ENCODE assay signal across 7 cellular contexts in genomic region chr7:41003031-41003925, GRCh38.
DNase-seq lines count a peak whose midpoint lies in the region; ATAC-seq, FAIRE-seq and TF ChIP-seq lines count a peak whose summit lies in the region.

No MANE protein-coding gene starts in this region.

- peak; percentile 92 for FAIRE-seq in K562 (lab: Jason Lieb, UNC)

- CTCF ChIA-PET in K562 (lab: Yijun Ruan, JAX; ENCODE audit: low intra/inter-chr PET ratio): no interaction called here

- no peak overlapping the region for H3K4me2 ChIP-seq in K562 (ENCODE audit: insufficient read depth, low read length)

- H3K4me3 ChIP-seq in NB4 (ENCODE audit: low read depth, low read length) (no peak overlapping the region), K562 (no peak overlapping the region), right lobe of liver (no peak overlapping the region)

- no peaks in the 10 kb centered on the region for H4K20me1 ChIP-seq in K562 (replicated peaks; ENCODE audit: control insufficient read depth, insufficient read depth, low read length)

- H3K27ac ChIP-seq in K562 (ENCODE audit: extremely low read depth, low read depth, low read length) (no peak overlapping the region), right lobe of liver (no peak overlapping the region)

- WGBS in K562 (ENCODE audit: insufficient coverage, low coverage, missing lambda C conversion rate): 5% methylated on average over 10 of the region's 10 CpGs
- 59% methylated on average over 10 of the region's 10 CpGs for WGBS in right lobe of liver (ENCODE audit: insufficient coverage, low coverage, low lambda C conversion rate, missing lambda C conversion rate)

- in situ Hi-C loops in K562 (cut with MboI): no loop called here

- intact Hi-C loops in K562 (cut with micrococcal nuclease): loop anchor here (10.0 kb wide), 1 partner anchor 692 kb away; no protein-coding TSS in a partner anchor
- intact Hi-C loops in right lobe of liver (cut with DNase I): no loop called here

- POLR2A ChIA-PET in K562 (lab: Yijun Ruan, JAX): no interaction called here

- no peak for TF ChIP-seq EP300 in K562 (IDR thresholded peaks at IDR 0.05; ENCODE audit: low read length)

- H3K9me1 ChIP-seq in K562 (ENCODE audit: control insufficient read depth, insufficient read depth, low read length): no peaks in the 10 kb centered on the region

- BruUV-seq in K562 (replicated peaks; lab: Mats Ljungman, UMichigan): no TSS peak

- no peak overlapping the region for H3K9ac ChIP-seq in K562 (ENCODE audit: insufficient read depth in 1 of 2, low read depth in 2 of 2, low read length in 2 of 2)

- ATAC-seq in GM19372 (IDR thresholded peaks at IDR 0.05; ENCODE audit: low read depth, unreplicated experiment): peak; percentile 64
- ATAC-seq in K562: peak; percentile 53; the same call in 1 of the 3 replicates
- ATAC-seq in right lobe of liver: peak in 3 of 4 donors; percentile 31 to 73 (median 64)

- TF ChIP-seq CTCF in NB4 (IDR thresholded peaks at IDR 0.05; ENCODE audit: low read depth, low read length) (peak; percentile 96), K562 (IDR thresholded peaks at IDR 0.05 in 2 of 3, conservative IDR thresholded peaks at IDR 0.05 in 1 of 3; ENCODE audit: insufficient read depth in 2 of 3, low read depth in 1 of 3, low read length in 3 of 3) (peak; percentile 47 to 70 (median 62); a peak in 5 of 6 replicates), right lobe of liver (IDR thresholded peaks at IDR 0.05) (peak; percentile 56 to 84 (median 74))

- H3K4me1 ChIP-seq in K562 (replicated peaks in 1 of 2; ENCODE audit: control insufficient read depth in 2 of 2, insufficient read depth in 2 of 2, low read length in 2 of 2) (no peaks in the 10 kb centered on the region), right lobe of liver (peaks cover 0 to 17% (median 5%) of the 10 kb centered on the region in 4 donors)

- H3K27me3 ChIP-seq in K562 (ENCODE audit: control insufficient read depth in 2 of 2, insufficient read depth in 2 of 2, low read length in 2 of 2) (no peaks in the 10 kb centered on the region), right lobe of liver (no peaks in the 10 kb centered on the region)

- no peak overlapping the region for H2AFZ ChIP-seq in K562 (ENCODE audit: low read depth, low read length)

- H3K36me3 ChIP-seq in K562 (ENCODE audit: control insufficient read depth, insufficient read depth, low read length): no peaks in the 10 kb centered on the region
- no peaks in the 10 kb centered on the region for H3K36me3 ChIP-seq in right lobe of liver

- TF ChIP-seq POLR2A in NB4 (IDR thresholded peaks at IDR 0.05; ENCODE audit: extremely low read depth, insufficient read length): no peak
- TF ChIP-seq POLR2A in K562 (conservative IDR thresholded peaks at IDR 0.05): no peak
- no peak for TF ChIP-seq POLR2A in right lobe of liver (IDR thresholded peaks at IDR 0.05)

- H3K9me3 ChIP-seq in K562 (replicated peaks; ENCODE audit: control insufficient read depth, insufficient read depth, low read depth, low read length) (no peaks in the 10 kb centered on the region), right lobe of liver (no peaks in the 10 kb centered on the region)

- no peaks in the 10 kb centered on the region for H3K79me2 ChIP-seq in K562 (ENCODE audit: control insufficient read depth, insufficient read depth, low read length)

- DNase-seq in DMS53 (lab: John Stamatoyannopoulos, UW) (peak; percentile 73), NB4 (ENCODE audit: low read depth) (peak; percentile 73), K562 (ENCODE audit: extremely low read depth in 1 of 4, low spot score in 3 of 4) (peak; percentile 18 to 57 (median 43)), right lobe of liver (peak in 1 of 3 donors; percentile 57), hepatic stellate cell (ENCODE audit: low spot score) (no peak)
- no peak for DNase-seq in effector CD4-positive, alpha-beta T cell

- TF ChIP-seq RAD21 in K562 (CRISPR knock-in tag; conservative IDR thresholded peaks at IDR 0.05 in 1 of 2, IDR thresholded peaks at IDR 0.05 in 1 of 2): peak; percentile 39 to 57

TF ChIP-seq in K562, 482 proteins besides CTCF, POLR2A, EP300 and RAD21:
- TF ChIP-seq FOXJ3 (CRISPR knock-in tag; IDR thresholded peaks at IDR 0.05): no peak
- no peak for TF ChIP-seq ZBTB34 (CRISPR knock-in tag; IDR thresholded peaks at IDR 0.05)
- TF ChIP-seq HIVEP1 (CRISPR knock-in tag; IDR thresholded peaks at IDR 0.05): no peak
- peak; percentile 47; the same call in 1 of the 2 replicates for TF ChIP-seq SMC3 (conservative IDR thresholded peaks at IDR 0.05; ENCODE audit: insufficient read depth, low read depth, low read length)
- 0 out of 2 replicates have a peak, but pooled peaks have one; percentile 5 for TF ChIP-seq MAFG (tag; conservative IDR thresholded peaks at IDR 0.05)
- no peak for TF ChIP-seq NR2C1 (IDR thresholded peaks at IDR 0.05)
- no peak for TF ChIP-seq NR2C1 (tag; IDR thresholded peaks at IDR 0.05)
- peak; percentile 65 for TF ChIP-seq CTCFL (IDR thresholded peaks at IDR 0.05; ENCODE audit: borderline replicate concordance, insufficient read depth, low read depth, low read length, poor library complexity, severe bottlenecking)
- TF ChIP-seq RFX1 (IDR thresholded peaks at IDR 0.05): peak; percentile 65
- TF ChIP-seq ZBTB1 (CRISPR knock-in tag; IDR thresholded peaks at IDR 0.05; ENCODE audit: borderline replicate concordance, low read depth): no peak
TF ChIP-seq in K562: peak in this region for 4.

Comparison
In these comparisons a context has a peak if more than half of its experiments do, and no peak if none do; other contexts are left out.
1. DNase-seq: peak in DMS53 (single experiment), NB4 (single experiment) and K562 (4 of 4); none in hepatic stellate cell (single experiment) and effector CD4-positive, alpha-beta T cell (single experiment).
2. Peak in every context shown above with its lines, with median percentiles within 50 percentile points of each other: ATAC-seq and CTCF ChIP-seq.